Comparison of ENCODE assay signal across 16 cellular contexts in genomic region chr3:172654470-172654869, GRCh38. TPM values are rescaled to one million over a fixed set of nuclear protein-coding genes. Genes with fewer than 3 reads are reported as not detected.
DNase-seq lines count a peak whose midpoint lies in the region; ATAC-seq and TF ChIP-seq lines count a peak whose summit lies in the region.
"Had no signal": no experiment of that assay in that cellular context is flagged by ENCODE, and none has a peak within 500 bp of the region (broad histone marks: within the 10 kb centered on the region; RNA-seq: fewer than 3 reads in every experiment).

No MANE protein-coding gene starts in this region.

- H3K4me1 ChIP-seq in IMR-90 (ENCODE audit: control insufficient read depth, insufficient read depth, low read length) (peaks cover 11% of the 10 kb centered on the region), esophagus muscularis mucosa (peaks cover 11 to 32% (median 16%) of the 10 kb centered on the region in 4 donors)

- in situ Hi-C loops in IMR-90 (cut with MboI; ENCODE audit: low sequenced_read_pairs) = no loop called here

- CTCF ChIA-PET in IMR-90 (lab: Yijun Ruan, JAX) = interaction anchor here (0.6 kb wide), 1 partner anchor 34 kb away, joined by 3 read pairs; no protein-coding TSS in a partner anchor

- peak; percentile 18 for DNase-seq in NCI-H2171 treated with DMSO at 0.1 percent for 48 hours (lab: John Stamatoyannopoulos, UW)
- DNase-seq in NCI-H2171 (lab: John Stamatoyannopoulos, UW) = no peak
- DNase-seq in IMR-90 = no peak
- DNase-seq in esophagus muscularis mucosa (ENCODE audit: extremely low spot score) = peak; percentile 12
- DNase-seq in posterior vena cava (ENCODE audit: low spot score) = no peak
- no peak for DNase-seq in stimulated activated naive CD4-positive, alpha-beta T cell treated with Interleukin-2 at 50 U/mL for 16 hours (lab: John Stamatoyannopoulos, UW)
- DNase-seq in activated naive CD4-positive, alpha-beta T cell treated with anti-CD3 and anti-CD28 coated beads, Interleukin-2, amount 50 U/mL, for 16 hours = no peak
- DNase-seq: CD8-positive, alpha-beta T cell; COR-L47; DMS153; DMS79 treated with DMSO at 0.1 percent for 48 hours; EL; HCEC 1CT; HFFc6 had no signal

- no peak overlapping the region for H2AK5ac ChIP-seq in IMR-90 (ENCODE audit: low read depth, low read length)

- no peak overlapping the region for H3K18ac ChIP-seq in IMR-90 (ENCODE audit: low read depth, low read length)

- no peak overlapping the region; the same call in 1 of the 2 replicates for H4K5ac ChIP-seq in IMR-90 (ENCODE audit: low read depth, low read length)

- no peak overlapping the region for H3K4ac ChIP-seq in IMR-90 (ENCODE audit: low read depth, low read length)

- no peak overlapping the region for H3K9ac ChIP-seq in IMR-90 (ENCODE audit: low read depth, low read length)
- H3K9ac ChIP-seq: KMS-11 had no signal

- H3K4me3 ChIP-seq in IMR-90 (ENCODE audit: insufficient read depth, low read depth, low read length) = no peak overlapping the region
- H3K4me3 ChIP-seq in esophagus muscularis mucosa = no peak overlapping the region

- no peak overlapping the region for H2AK9ac ChIP-seq in IMR-90 (replicated peaks; ENCODE audit: low read depth, low read length, poor library complexity)

- H2BK5ac ChIP-seq in IMR-90 (ENCODE audit: low read depth, low read length, poor library complexity, severe bottlenecking) = no peak overlapping the region

- H3K27me3 ChIP-seq in IMR-90 (ENCODE audit: control insufficient read depth, insufficient read depth, low read length) = no peaks in the 10 kb centered on the region
- H3K27me3 ChIP-seq in esophagus muscularis mucosa = no peaks in the 10 kb centered on the region

- TF ChIP-seq CTCF in IMR-90 (conservative IDR thresholded peaks at IDR 0.05; ENCODE audit: low read depth, low read length) (no peak), esophagus muscularis mucosa (IDR thresholded peaks at IDR 0.05) (no peak)

- no peak overlapping the region for H4K91ac ChIP-seq in IMR-90 (ENCODE audit: insufficient read depth, low read depth, low read length)

- peaks cover 38 to 73% of the 10 kb centered on the region in 2 experiments for H3K79me1 ChIP-seq in IMR-90 (ENCODE audit: low read depth in 1 of 2, low read length in 2 of 2)

- no peak for ATAC-seq in IMR-90 (ENCODE audit: low read depth)
- ATAC-seq: CD8-positive, alpha-beta T cell had no signal

- TF ChIP-seq POLR2A in IMR-90 (IDR thresholded peaks at IDR 0.05; ENCODE audit: low read depth, low read length) (no peak), esophagus muscularis mucosa (IDR thresholded peaks at IDR 0.05; ENCODE audit: low read depth) (no peak)

- no peak overlapping the region for H2BK15ac ChIP-seq in IMR-90 (ENCODE audit: low read depth, low read length)

- no peak for TF ChIP-seq EP300 in esophagus muscularis mucosa (IDR thresholded peaks at IDR 0.05)

- H3K27ac ChIP-seq in IMR-90 (ENCODE audit: insufficient read depth, low read length) = no peak overlapping the region
- H3K27ac ChIP-seq in esophagus muscularis mucosa (replicated peaks in 1 of 4) = no peak overlapping the region
- H3K27ac ChIP-seq: 22Rv1, KMS-11 had no signal

- POLR2A ChIA-PET in IMR-90 (lab: Charles Lee; ENCODE audit: unreplicated experiment) = no interaction called here

- 100% methylated on average over 1 of the region's 5 CpGs; no CpG with 5 or more reads in 1 of the 2 experiments for WGBS in IMR-90 (ENCODE audit: extremely low coverage in 2 of 2, insufficient read length in 1 of 2), 2 experiments
- 90% methylated on average over 5 of the region's 5 CpGs for WGBS in esophagus muscularis mucosa

- peaks cover 2% of the 10 kb centered on the region; the same call in 1 of the 2 replicates for H3K9me1 ChIP-seq in IMR-90 (ENCODE audit: insufficient read depth, low read length)

- H3K9me3 ChIP-seq in IMR-90 (ENCODE audit: control insufficient read depth, insufficient read depth, low read length) (no peaks in the 10 kb centered on the region), esophagus muscularis mucosa (no peaks in the 10 kb centered on the region)

- TF ChIP-seq RAD21 in IMR-90 (IDR thresholded peaks at IDR 0.05; ENCODE audit: low read length) = no peak

- H4K8ac ChIP-seq in IMR-90 (ENCODE audit: low read depth in 2 of 2, low read length in 2 of 2) = no peak overlapping the region

- H3K14ac ChIP-seq in IMR-90 (replicated peaks; ENCODE audit: low read depth, low read length) = no peak overlapping the region

- no TSS peak for BruUV-seq in IMR-90 (replicated peaks; lab: Mats Ljungman, UMichigan)

- no peak overlapping the region for H2BK20ac ChIP-seq in IMR-90 (ENCODE audit: low read depth, low read length)

- H3K36me3 ChIP-seq in IMR-90 (ENCODE audit: control insufficient read depth, insufficient read depth, low read length) = no peaks in the 10 kb centered on the region
- H3K36me3 ChIP-seq in esophagus muscularis mucosa = no peaks in the 10 kb centered on the region

- no peak overlapping the region for H2AFZ ChIP-seq in IMR-90 (replicated peaks; ENCODE audit: low read length, poor library complexity)

- H3K56ac ChIP-seq in IMR-90 (ENCODE audit: extremely low read depth, insufficient read depth, low read length) = no peak overlapping the region

- H4K20me1 ChIP-seq in IMR-90 (ENCODE audit: insufficient read depth, low read length) = no peaks in the 10 kb centered on the region

- no peak overlapping the region for H2BK120ac ChIP-seq in IMR-90 (ENCODE audit: low read depth, low read length)

- dilution Hi-C loops in IMR-90 (cut with HindIII; ENCODE audit: low sequenced_read_pairs, unreplicated experiment) = no loop called here

- no peak overlapping the region for H3K4me2 ChIP-seq in IMR-90 (ENCODE audit: low read depth, low read length)
- H3K4me2 ChIP-seq: KMS-11 had no signal

- intact Hi-C loops in IMR-90 (cut with micrococcal nuclease) (no loop called here), esophagus muscularis mucosa (cut with DNase I) (no loop called here), posterior vena cava (cut with DNase I) (no loop called here)

- H3K23ac ChIP-seq in IMR-90 (ENCODE audit: low read depth, low read length) = 0 out of 2 replicates have a peak overlapping the region, but pooled peaks have one; percentile 19

TF ChIP-seq in IMR-90, 13 proteins besides CTCF, POLR2A, EP300 and RAD21:
- no peak for TF ChIP-seq NFE2L2 (IDR thresholded peaks at IDR 0.05; ENCODE audit: low read depth, low read length)
- no peak for TF ChIP-seq RCOR1 (IDR thresholded peaks at IDR 0.05; ENCODE audit: insufficient replicate concordance, low read length)
- TF ChIP-seq CHD1 (IDR thresholded peaks at IDR 0.05; ENCODE audit: low read depth, low read length) = no peak
- no peak for TF ChIP-seq CEBPB (IDR thresholded peaks at IDR 0.05; ENCODE audit: low read depth, low read length)
- TF ChIP-seq SMC3 (IDR thresholded peaks at IDR 0.05; ENCODE audit: low read depth, low read length) = no peak
- TF ChIP-seq RFX5 (IDR thresholded peaks at IDR 0.05; ENCODE audit: low read depth, low read length) = no peak
- TF ChIP-seq MAZ (IDR thresholded peaks at IDR 0.05; ENCODE audit: borderline replicate concordance, low read depth, low read length) = no peak
- no peak for TF ChIP-seq BHLHE40 (IDR thresholded peaks at IDR 0.05; ENCODE audit: low read depth, low read length)
- no peak for TF ChIP-seq MXI1 (IDR thresholded peaks at IDR 0.05; ENCODE audit: borderline replicate concordance, low read depth, low read length)

RNA-seq across cellular contexts. Expression of gene NCEH1, which starts 56.4 kb away (rescaled TPM):
- 23.3 and 28.9 TPM in 2 replicates for total RNA-seq in IMR-90 (2012; rRNA removed)
- polyA plus RNA-seq in IMR-90 (2012; rRNA removed) = 22.3 and 23.5 TPM in 2 replicates
- 8.0 and 12.7 TPM in 2 replicates for polyA plus RNA-seq in IMR-90 (2012; cell fraction: cytosol; rRNA removed)
- 5.1 and 13.7 TPM in 2 replicates for polyA plus RNA-seq in IMR-90 (2012; cell fraction: nucleus; rRNA removed; ENCODE audit: low replicate concordance)
- 10 to 100 TPM in 1 of 4 donors, 1 to 10 TPM in 3; 3.0 to 11.6 (median 3.7) TPM for total RNA-seq in esophagus muscularis mucosa
- 10 to 100 TPM; 10.3 to 15.6 TPM for total RNA-seq in posterior vena cava

Comparison
In these comparisons a context has a peak if more than half of its experiments do, and no peak if none do; other contexts are left out.
1. DNase-seq: peak in NCI-H2171 treated with DMSO at 0.1 percent for 48 hours (single experiment) and esophagus muscularis mucosa (single experiment); none in NCI-H2171 (single experiment), IMR-90 (single experiment), posterior vena cava (single experiment), stimulated activated naive CD4-positive, alpha-beta T cell treated with Interleukin-2 at 50 U/mL for 16 hours (single experiment) and activated naive CD4-positive, alpha-beta T cell treated with anti-CD3 and anti-CD28 coated beads, Interleukin-2, amount 50 U/mL, for 16 hours (single experiment).